Comparison of ENCODE assay signal across 8 cellular contexts in genomic region chr1:152001631-152002584, GRCh38. TPM values are rescaled to one million over a fixed set of nuclear protein-coding genes. Genes with fewer than 3 reads are reported as not detected.
DNase-seq lines count a peak whose midpoint lies in the region; ATAC-seq and TF ChIP-seq lines count a peak whose summit lies in the region.

No MANE protein-coding gene starts in this region.

- peak overlapping the region; percentile 32 for H2AFZ ChIP-seq in PC-3 (ENCODE audit: low read length)

- H4K20me1 ChIP-seq in PC-3 (ENCODE audit: low read length) = no peaks in the 10 kb centered on the region

- 0 out of 2 replicates have a peak, but pooled peaks have one; percentile 3 for TF ChIP-seq EP300 in Ishikawa (IDR thresholded peaks at IDR 0.05; ENCODE audit: borderline replicate concordance)

- TF ChIP-seq CTCF in PC-3 (conservative IDR thresholded peaks at IDR 0.05; ENCODE audit: low read depth, low read length) (peak; percentile 98), esophagus squamous epithelium (IDR thresholded peaks at IDR 0.05) (peak; percentile 63 to 97 (median 95)), nephron (IDR thresholded peaks at IDR 0.05; ENCODE audit: unreplicated experiment in 3 of 3) (peak; percentile 93 to 96 (median 95))

- peak; percentile 73 for DNase-seq in Caki2 (ENCODE audit: low read depth)
- peak; percentile 97 for DNase-seq in PC-3
- DNase-seq in activated T-cell treated with anti-CD3 and anti-CD28 coated beads for 48 hours (ENCODE audit: low read depth) = peak; percentile 54
- DNase-seq in esophagus squamous epithelium (lab: John Stamatoyannopoulos, UW) = peak; percentile 21
- peak; percentile 47 to 70 (median 63) for DNase-seq in stimulated activated naive CD4-positive, alpha-beta T cell (lab: John Stamatoyannopoulos, UW)

- no peaks in the 10 kb centered on the region for H3K79me2 ChIP-seq in PC-3 (ENCODE audit: low read length)

- WGBS in esophagus squamous epithelium, 2 donors = 55 to 57% methylated on average over 4 of the region's 4 CpGs

- H3K4me3 ChIP-seq in PC-3 (ENCODE audit: low read length) (no peak overlapping the region), esophagus squamous epithelium (no peak overlapping the region)

- H3K9me3 ChIP-seq in PC-3 (ENCODE audit: low read length) (no peaks in the 10 kb centered on the region), esophagus squamous epithelium (no peaks in the 10 kb centered on the region)

- no peak overlapping the region for H3K4me2 ChIP-seq in PC-3 (ENCODE audit: low read length)

- ATAC-seq in PC-3 = peak; percentile 34
- no peak for ATAC-seq in GM19023 (IDR thresholded peaks at IDR 0.05; ENCODE audit: unreplicated experiment)

- H3K27ac ChIP-seq in PC-3 (ENCODE audit: low read length) (no peak overlapping the region), esophagus squamous epithelium (peak overlapping the region; percentile 64 to 88 (median 84))

- no peak overlapping the region for H3K9ac ChIP-seq in PC-3 (ENCODE audit: low read length)

- H3K36me3 Mint-ChIP-seq in nephron (ENCODE audit: low read depth) = no peaks in the 10 kb centered on the region

- CTCF ChIA-PET in PC-3 (lab: Charles Lee) = interaction anchor here (0.5 to 2.5 kb wide), 16 partner anchors 12 to 239 kb away, joined by 3 to 46 read pairs (median 4); partner anchors contain the start of genes C2CD4D, MRPL9 and S100A11

- H3K27me3 ChIP-seq in PC-3 (ENCODE audit: low read length) (no peaks in the 10 kb centered on the region), esophagus squamous epithelium (no peaks in the 10 kb centered on the region)

- H3K36me3 ChIP-seq in PC-3 (ENCODE audit: low read depth, low read length) (no peaks in the 10 kb centered on the region), esophagus squamous epithelium (no peaks in the 10 kb centered on the region)

- H3F3A ChIP-seq in PC-3 (ENCODE audit: low read length, unreplicated experiment) = peaks cover 8% of the 10 kb centered on the region

- in situ Hi-C loops in Caki2 (cut with HindIII; ENCODE audit: low pct_unique_long_range_greater_than_20kb, low sequenced_read_pairs) = no loop called here

- H3K27me3 Mint-ChIP-seq in nephron (ENCODE audit: low read depth) = peaks cover 44% of the 10 kb centered on the region

- no peaks in the 10 kb centered on the region for H3K9me2 ChIP-seq in PC-3 (replicated peaks; ENCODE audit: low read length)

- peak overlapping the region in 1 of 3 experiments; percentile 35 for H3K27ac Mint-ChIP-seq in nephron

- H3K4me1 ChIP-seq in PC-3 (ENCODE audit: insufficient read depth, low read length) (peaks cover 43% of the 10 kb centered on the region), esophagus squamous epithelium (peaks cover 16 to 79% (median 25%) of the 10 kb centered on the region in 3 donors)

- intact Hi-C loops in PC-3 (cut with micrococcal nuclease) = loop anchor here (1.0 to 5.0 kb wide), 3 partner anchors 68 to 155 kb away; no protein-coding TSS in a partner anchor
- intact Hi-C loops in esophagus squamous epithelium (cut with DNase I) = no loop called here

- no TSS peak for BruUV-seq in PC-3 (replicated peaks; lab: Mats Ljungman, UMichigan)

- H3K4me1 Mint-ChIP-seq in nephron = peaks cover 16% of the 10 kb centered on the region

- no peak for TF ChIP-seq POLR2A in esophagus squamous epithelium (IDR thresholded peaks at IDR 0.05)

- H3K9me3 Mint-ChIP-seq in nephron = no peaks in the 10 kb centered on the region

- POLR2A ChIA-PET in PC-3 (lab: Charles Lee; ENCODE audit: unreplicated experiment) = interaction anchor here (0.5 to 1.3 kb wide), 4 partner anchors 10 to 66 kb away, joined by 3 to 8 read pairs (median 4); no protein-coding TSS in a partner anchor

- TF ChIP-seq RAD21 in Ishikawa (IDR thresholded peaks at IDR 0.05; ENCODE audit: low read depth) = peak; percentile 96

- H3K4me3 Mint-ChIP-seq in nephron = no peak overlapping the region

TF ChIP-seq in Ishikawa, 13 proteins besides CTCF, POLR2A, EP300 and RAD21:
- TF ChIP-seq EGR1 (IDR thresholded peaks at IDR 0.05) (no peak), ZBTB7A (IDR thresholded peaks at IDR 0.05; ENCODE audit: low read depth) (no peak), REST (IDR thresholded peaks at IDR 0.05; ENCODE audit: low read depth) (no peak), YY1 (IDR thresholded peaks at IDR 0.05; ENCODE audit: low read depth) (no peak), CEBPB (IDR thresholded peaks at IDR 0.05) (no peak), TCF12 (IDR thresholded peaks at IDR 0.05; ENCODE audit: low read depth) (0 out of 2 replicates have a peak, but pooled peaks have one; percentile 12), MAX (IDR thresholded peaks at IDR 0.05) (0 out of 2 replicates have a peak, but pooled peaks have one; percentile 5), TEAD4 (IDR thresholded peaks at IDR 0.05) (no peak), TAF1 (IDR thresholded peaks at IDR 0.05; ENCODE audit: low read depth) (no peak), USF1 (IDR thresholded peaks at IDR 0.05) (0 out of 2 replicates have a peak, but pooled peaks have one; percentile 33), NFIC (IDR thresholded peaks at IDR 0.05) (no peak), FOXM1 (IDR thresholded peaks at IDR 0.05; ENCODE audit: borderline replicate concordance, low read depth) (no peak), CREB1 (IDR thresholded peaks at IDR 0.05; ENCODE audit: low read depth) (no peak)

RNA-seq across cellular contexts. Expression of gene S100A10, which starts 8.2 kb away (rescaled TPM):
- 456 and 483 TPM in 2 replicates for total RNA-seq in Caki2 (2014; rRNA removed; shearing (Covaris generic); ENCODE audit: low replicate concordance)
- 349 and 400 TPM in 2 replicates for total RNA-seq in PC-3 (2014; rRNA removed)
- 100 to 1,000 TPM; 301 to 611 (median 447) TPM for total RNA-seq in esophagus squamous epithelium

RNA-seq across cellular contexts. Expression of gene S100A11, which starts 34.9 kb away (rescaled TPM):
- 309 and 455 TPM in 2 replicates for total RNA-seq in Caki2 (2014; rRNA removed; shearing (Covaris generic); ENCODE audit: low replicate concordance)
- total RNA-seq in PC-3 (2014; rRNA removed) (443 and 541 TPM in 2 replicates), esophagus squamous epithelium (1,000 to 10,000 TPM in 3 of 4 donors, 100 to 1,000 TPM in 1; 900 to 2,319 (median 1,590) TPM)

Comparison
In these comparisons a context has a peak if more than half of its experiments do, and no peak if none do; other contexts are left out.
1. DNase-seq: peak in every context shown above with its lines; median percentile 97 in PC-3; 73 in Caki2; 63 in stimulated activated naive CD4-positive, alpha-beta T cell; 54 in activated T-cell treated with anti-CD3 and anti-CD28 coated beads for 48 hours; 21 in esophagus squamous epithelium.